In the genomic region with DNA sequence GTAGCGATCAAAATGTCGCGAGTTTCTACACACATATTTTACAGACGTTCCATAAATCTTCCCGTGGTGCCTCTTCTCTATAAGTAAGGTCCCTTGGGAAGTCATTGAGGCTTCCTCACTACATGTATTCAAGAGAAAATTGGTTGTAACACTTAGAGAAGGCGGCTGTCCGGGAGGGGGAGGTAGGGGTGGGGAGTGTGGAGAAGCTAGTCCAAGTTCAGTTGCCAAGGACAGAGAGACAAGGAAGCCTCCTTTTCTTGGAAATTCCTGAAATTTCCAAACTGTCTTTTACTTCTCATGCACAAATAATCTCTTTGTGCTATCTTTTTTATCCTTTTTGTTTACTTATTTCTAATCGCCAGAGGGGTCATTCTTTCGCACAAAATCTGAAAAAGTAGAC, we compare ENCODE assay signal across 24 cellular contexts. TPM values are rescaled to one million over a fixed set of nuclear protein-coding genes. Genes with fewer than 3 reads are reported as not detected.
A peak's percentile ranks its signal among the peaks of the same experiment; 100 is the strongest.
DNase-seq lines count a peak whose midpoint lies in the region; ATAC-seq, FAIRE-seq and TF ChIP-seq lines count a peak whose summit lies in the region.
"Had no signal": no experiment of that assay in that cellular context is flagged by ENCODE, and none has a peak within 500 bp of the region (broad histone marks: within the 10 kb centered on the region; RNA-seq: fewer than 3 reads in every experiment).

No MANE protein-coding gene starts in this region.

- peak overlapping the region in 2 of 7 donors; percentile 10 to 20 for H3K27ac Mint-ChIP-seq in CD14-positive monocyte
- H3K27ac Mint-ChIP-seq in activated naive CD4-positive, alpha-beta T cell treated with anti-CD3 and anti-CD28 coated beads, Interleukin-2, amount 50 U/mL, for 72 hours = no peak overlapping the region
- H3K27ac Mint-ChIP-seq: activated naive CD4-positive, alpha-beta T cell treated with anti-CD3 and anti-CD28 coated beads, Interleukin-2, amount 10 ng/mL, durations not matched to agents 7 days and 5 days; T-cell had no signal

- TF ChIP-seq EP300 in neural cell (conservative IDR thresholded peaks at IDR 0.05; ENCODE audit: poor library complexity, severe bottlenecking) = no peak

- no peak overlapping the region for H3K4me3 Mint-ChIP-seq in CD14-positive monocyte
- H3K4me3 Mint-ChIP-seq: activated naive CD4-positive, alpha-beta T cell treated with anti-CD3 and anti-CD28 coated beads, Interleukin-2, amount 10 ng/mL, durations not matched to agents 7 days and 5 days; stimulated activated naive CD8-positive, alpha-beta T cell treated with anti-CD3 and anti-CD28 coated beads, Interleukin-15, amount 100 ng/mL, for 72 hours; T-cell had no signal

- FAIRE-seq in endometrium (lab: Jason Lieb, UNC) = peak; percentile 92
- FAIRE-seq: islet of Langerhans had no signal

- H3K36me3 ChIP-seq in BLaER1 (no peaks in the 10 kb centered on the region), neural cell (ENCODE audit: insufficient read depth, low read length) (no peaks in the 10 kb centered on the region)
- H3K36me3 ChIP-seq: brain microvascular endothelial cell, heart right ventricle, right atrium auricular region had no signal

- TF ChIP-seq RAD21 in neural cell (conservative IDR thresholded peaks at IDR 0.05) = no peak

- no peaks in the 10 kb centered on the region for H3F3A ChIP-seq in neural cell (ENCODE audit: insufficient read depth, low read length, poor library complexity, severe bottlenecking)

- DNase-seq in NCI-H187 treated with DMSO at 0.1 percent for 48 hours (lab: John Stamatoyannopoulos, UW) = peak; percentile 84
- DNase-seq in HuH-7.5 (ENCODE audit: low spot score) = no peak
- no peak for DNase-seq in CD14-positive monocyte (ENCODE audit: low spot score)
- DNase-seq in activated naive CD4-positive, alpha-beta T cell treated with anti-CD3 and anti-CD28 coated beads, Interleukin-2, amount 50 U/mL, for 72 hours (ENCODE audit: low spot score in 2 of 2) = no peak
- DNase-seq: activated CD4-positive, alpha-beta T cell treated with anti-CD3 and anti-CD28 coated beads, Interleukin-2, amount 50 U/mL, for 4 hours; activated naive CD4-positive, alpha-beta T cell treated with anti-CD3 and anti-CD28 coated beads, Interleukin-2, amount 10 ng/mL, durations not matched to agents 7 days and 5 days; activated T-cell treated with anti-CD3 and anti-CD28 coated beads, Interleukin-2, amount 50 U/mL, for 1 hour; brain microvascular endothelial cell; Caco-2; cortex of kidney; heart right ventricle; IMR-90; MM.1S; NCI-H2081 treated with DMSO at 0.1 percent for 48 hours; NK-92 treated with Interleukin-12 subunit alpha and Interleukin-12 subunit beta, amount 100 ng/mL, for 24 hours; stimulated activated naive CD8-positive, alpha-beta T cell treated with anti-CD3 and anti-CD28 coated beads, Interleukin-15, amount 100 ng/mL, for 72 hours; T-cell had no signal

- intact Hi-C loops in CD14-positive monocyte (cut with micrococcal nuclease) = no loop called here

- H3K4me3 ChIP-seq in BLaER1 (no peak overlapping the region), neural cell (ENCODE audit: low read length) (no peak overlapping the region)
- H3K4me3 ChIP-seq: right atrium auricular region had no signal

- no peaks in the 10 kb centered on the region for H3K9me2 ChIP-seq in neural cell (ENCODE audit: insufficient read depth, low read length)

- ATAC-seq in SK-N-SH treated with all-trans-retinoic acid at 6 μM for 48 hours = no peak
- no peak for ATAC-seq in activated naive CD4-positive, alpha-beta T cell treated with anti-CD3 and anti-CD28 coated beads, Interleukin-2, amount 50 U/mL, for 72 hours
- ATAC-seq: stimulated activated naive CD8-positive, alpha-beta T cell treated with anti-CD3 and anti-CD28 coated beads, Interleukin-15, amount 100 ng/mL, for 72 hours; T-cell had no signal

- TF ChIP-seq CTCF in neural cell (IDR thresholded peaks at IDR 0.05; ENCODE audit: poor library complexity, severe bottlenecking) = no peak
- TF ChIP-seq CTCF in CD14-positive monocyte (IDR thresholded peaks at IDR 0.05) = no peak

- peaks cover 0 to 4% (median 0%) of the 10 kb centered on the region in 7 donors for H3K9me3 Mint-ChIP-seq in CD14-positive monocyte
- no peaks in the 10 kb centered on the region for H3K9me3 Mint-ChIP-seq in activated naive CD4-positive, alpha-beta T cell treated with anti-CD3 and anti-CD28 coated beads, Interleukin-2, amount 50 U/mL, for 72 hours
- H3K9me3 Mint-ChIP-seq: activated naive CD4-positive, alpha-beta T cell treated with anti-CD3 and anti-CD28 coated beads, Interleukin-2, amount 10 ng/mL, durations not matched to agents 7 days and 5 days; stimulated activated naive CD8-positive, alpha-beta T cell treated with anti-CD3 and anti-CD28 coated beads, Interleukin-15, amount 100 ng/mL, for 72 hours; T-cell had no signal

- no peaks in the 10 kb centered on the region for H3K27me3 Mint-ChIP-seq in CD14-positive monocyte (ENCODE audit: low read depth in 3 of 3)
- H3K27me3 Mint-ChIP-seq: stimulated activated naive CD8-positive, alpha-beta T cell treated with anti-CD3 and anti-CD28 coated beads, Interleukin-15, amount 100 ng/mL, for 72 hours had no signal

- no peak overlapping the region for H2AFZ ChIP-seq in neural cell (ENCODE audit: low read depth, low read length)

- peaks cover 48% of the 10 kb centered on the region for H3K4me1 Mint-ChIP-seq in CD14-positive monocyte

- H3K27ac ChIP-seq in BLaER1 (no peak overlapping the region), neural cell (ENCODE audit: low read length) (peak overlapping the region; percentile 40)
- H3K27ac ChIP-seq: brain microvascular endothelial cell, heart right ventricle, right atrium auricular region had no signal

- peaks cover 30% of the 10 kb centered on the region for H3K9me3 ChIP-seq in BLaER1
- H3K9me3 ChIP-seq in neural cell (ENCODE audit: low read length) = no peaks in the 10 kb centered on the region
- H3K9me3 ChIP-seq: Caco-2, heart right ventricle, right atrium auricular region had no signal

- H3K4me1 ChIP-seq in BLaER1 = peaks cover 62% of the 10 kb centered on the region

- no peaks in the 10 kb centered on the region for H3K79me2 ChIP-seq in neural cell (replicated peaks; ENCODE audit: insufficient read depth, low read length)

- H4K20me1 ChIP-seq in BLaER1 = no peaks in the 10 kb centered on the region
- no peaks in the 10 kb centered on the region for H4K20me1 ChIP-seq in neural cell (ENCODE audit: insufficient read depth)

- H3K27me3 ChIP-seq in BLaER1 = no peaks in the 10 kb centered on the region
- peaks cover 5% of the 10 kb centered on the region for H3K27me3 ChIP-seq in neural cell (ENCODE audit: insufficient read depth, low read depth, low read length)
- H3K27me3 ChIP-seq: brain microvascular endothelial cell, right atrium auricular region had no signal

- H3K36me3 Mint-ChIP-seq in CD14-positive monocyte = peaks cover 0 to 2% of the 10 kb centered on the region in 2 donors
- no peaks in the 10 kb centered on the region for H3K36me3 Mint-ChIP-seq in activated naive CD4-positive, alpha-beta T cell treated with anti-CD3 and anti-CD28 coated beads, Interleukin-2, amount 50 U/mL, for 72 hours
- H3K36me3 Mint-ChIP-seq: activated naive CD4-positive, alpha-beta T cell treated with anti-CD3 and anti-CD28 coated beads, Interleukin-2, amount 10 ng/mL, durations not matched to agents 7 days and 5 days; T-cell had no signal

- H3K4me2 ChIP-seq in BLaER1 (peak overlapping the region; percentile 36; the same call in 1 of the 2 replicates), neural cell (ENCODE audit: low read length) (no peak overlapping the region)

- no peak overlapping the region for H3K9ac ChIP-seq in BLaER1
- H3K9ac ChIP-seq in neural cell (ENCODE audit: low read length) = no peak overlapping the region

TF ChIP-seq in SK-N-SH treated with all-trans-retinoic acid at 6 μM for 48 hours, 23 proteins besides CTCF, POLR2A, EP300 and RAD21:
- TF ChIP-seq ARNTL (CRISPR knock-in tag; IDR thresholded peaks at IDR 0.05; ENCODE audit: borderline replicate concordance, low read depth) (no peak), ZC3H10 (CRISPR knock-in tag; IDR thresholded peaks at IDR 0.05) (no peak), SNAI2 (CRISPR knock-in tag; IDR thresholded peaks at IDR 0.05) (no peak), ZNF565 (CRISPR knock-in tag; conservative IDR thresholded peaks at IDR 0.05; ENCODE audit: low read depth) (no peak), CREB5 (CRISPR knock-in tag; IDR thresholded peaks at IDR 0.05; ENCODE audit: low read depth) (no peak), RARB (CRISPR knock-in tag; IDR thresholded peaks at IDR 0.05) (no peak), PATZ1 (CRISPR knock-in tag; IDR thresholded peaks at IDR 0.05; ENCODE audit: borderline replicate concordance) (no peak), ZNF8 (CRISPR knock-in tag; IDR thresholded peaks at IDR 0.05) (no peak)

RNA-seq across cellular contexts. Expression of gene MAP1LC3B2, which starts 45.0 kb away (rescaled TPM):
- polyA plus RNA-seq in neural cell (1.8 and 3.9 TPM in 2 replicates), CD14-positive monocyte (10 to 100 TPM in 1 of 2 donors, 1 to 10 TPM in 1; 6.4 to 12.9 TPM)
- polyA minus RNA-seq in neural cell = 3.9 and 4.7 TPM in 2 replicates
- total RNA-seq in activated naive CD4-positive, alpha-beta T cell treated with anti-CD3 and anti-CD28 coated beads, Interleukin-2, amount 50 U/mL, for 72 hours = under 1 TPM in 1 of 2 donors, not detected in 1; 0.66 TPM
- total RNA-seq: Caco-2, IMR-90, urinary bladder had no signal
